8 cellular contexts compared by ENCODE assay signal in the genomic region with DNA sequence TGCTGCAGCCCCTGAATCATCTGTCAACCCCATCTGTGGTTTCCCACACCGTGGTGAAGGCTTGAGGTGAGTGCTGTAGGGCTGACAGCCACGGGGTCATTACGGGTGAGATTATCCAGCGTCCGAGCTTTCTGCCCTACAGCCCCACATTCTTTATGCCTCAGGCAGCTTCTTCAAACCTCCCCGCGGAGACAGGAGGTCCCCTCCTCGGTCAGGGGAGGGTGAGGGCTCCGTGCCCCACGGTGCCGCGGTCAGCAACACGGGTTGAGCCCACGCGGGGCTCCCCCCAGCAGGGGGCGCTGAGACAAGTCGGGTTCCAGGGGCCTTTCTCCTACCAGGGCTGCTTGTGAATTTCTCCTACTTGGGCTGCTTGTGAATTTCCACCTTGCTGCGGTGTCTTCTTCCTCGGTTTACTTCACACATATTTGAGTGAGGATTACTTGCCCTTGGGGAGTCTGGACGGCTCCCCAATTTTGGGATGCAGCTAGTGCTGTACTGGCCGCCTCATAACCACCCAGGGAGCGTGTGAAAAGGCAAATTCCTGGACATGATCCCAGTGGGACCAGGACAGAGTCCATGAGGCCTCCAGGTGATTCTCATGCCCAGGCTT. TPM values are rescaled to one million over a fixed set of nuclear protein-coding genes. Genes with fewer than 3 reads are reported as not detected.
DNase-seq lines count a peak whose midpoint lies in the region; ATAC-seq and TF ChIP-seq lines count a peak whose summit lies in the region.

No MANE protein-coding gene starts in this region.

- TF ChIP-seq CTCF in GM12875 (IDR thresholded peaks at IDR 0.05; ENCODE audit: borderline replicate concordance, insufficient read depth, low read depth, low read length) (peak; percentile 92), Peyer's patch (IDR thresholded peaks at IDR 0.05) (peak; percentile 27 to 77 (median 62))

- ATAC-seq in left ventricle myocardium superior (peak; percentile 83), GM18511 (IDR thresholded peaks at IDR 0.05; ENCODE audit: unreplicated experiment) (no peak), HG03521 (IDR thresholded peaks at IDR 0.05; ENCODE audit: unreplicated experiment) (no peak), GM18520 (IDR thresholded peaks at IDR 0.05; ENCODE audit: unreplicated experiment) (no peak)

- H3K27ac ChIP-seq in Peyer's patch, result no peak overlapping the region

- H3K4me3 ChIP-seq in GM12875 (ENCODE audit: low read depth, low read length) (no peak overlapping the region), Peyer's patch (peak overlapping the region in 1 of 4 donors; percentile 2)

- H3K27me3 ChIP-seq in Peyer's patch, result no peaks in the 10 kb centered on the region

- intact Hi-C loops in left ventricle myocardium superior (cut with micrococcal nuclease), result no loop called here

- DNase-seq in Peyer's patch (peak; percentile 23 to 74 (median 69)), activated gamma-delta T cell treated with Interleukin-2 at 50 U/mL for 16 hours (peak; percentile 55), left ventricle myocardium superior (peak; percentile 83)
- DNase-seq in stimulated activated CD4-positive, alpha-beta T cell treated with anti-CD3 and anti-CD28 coated beads, Interleukin-12 subunit alpha, Interleukin-12 subunit beta, amount 100 ng/mL, for 48 hours (ENCODE audit: low read depth in 2 of 3, low spot score in 1 of 3), result peak; percentile 15 to 48 (median 48)

- H3K36me3 ChIP-seq in Peyer's patch, result no peaks in the 10 kb centered on the region

- H3K9me3 ChIP-seq in Peyer's patch, result no peaks in the 10 kb centered on the region

- TF ChIP-seq POLR2A in Peyer's patch (IDR thresholded peaks at IDR 0.05), result no peak

- H3K4me1 ChIP-seq in Peyer's patch, result peaks cover 0 to 4% (median 0%) of the 10 kb centered on the region in 4 donors

RNA-seq across cellular contexts. Expression of a gene that starts 18.1 kb away (rescaled TPM):
- total RNA-seq in Peyer's patch (not detected), left ventricle myocardium superior (0.07 TPM)

RNA-seq across cellular contexts. Expression of a gene that starts 48.9 kb away (rescaled TPM):
- total RNA-seq in Peyer's patch (100 to 1,000 TPM in 1 of 4 donors, 10 to 100 TPM in 3; 38.0 to 101 (median 60.6) TPM), left ventricle myocardium superior (107 TPM)

RNA-seq across cellular contexts. Expression of a gene that starts 49.9 kb away (rescaled TPM):
- total RNA-seq in Peyer's patch (100 to 1,000 TPM in 3 of 4 donors, 1 to 10 TPM in 1; 9.9 to 150 (median 139) TPM), left ventricle myocardium superior (not detected)

Comparison
In these comparisons a context has a peak if more than half of its experiments do, and no peak if none do; other contexts are left out.
1. RNA of a gene that starts 49.9 kb away (total RNA-seq): 9.9 to 150 TPM in Peyer's patch; not detected in left ventricle myocardium superior (single experiment); every median in the first group is over 10 times any median in the second.
2. Peak in every context shown above with its lines, with median percentiles within 50 percentile points of each other: DNase-seq.